ENCODE assay signal across 9 cellular contexts in the genomic region with DNA sequence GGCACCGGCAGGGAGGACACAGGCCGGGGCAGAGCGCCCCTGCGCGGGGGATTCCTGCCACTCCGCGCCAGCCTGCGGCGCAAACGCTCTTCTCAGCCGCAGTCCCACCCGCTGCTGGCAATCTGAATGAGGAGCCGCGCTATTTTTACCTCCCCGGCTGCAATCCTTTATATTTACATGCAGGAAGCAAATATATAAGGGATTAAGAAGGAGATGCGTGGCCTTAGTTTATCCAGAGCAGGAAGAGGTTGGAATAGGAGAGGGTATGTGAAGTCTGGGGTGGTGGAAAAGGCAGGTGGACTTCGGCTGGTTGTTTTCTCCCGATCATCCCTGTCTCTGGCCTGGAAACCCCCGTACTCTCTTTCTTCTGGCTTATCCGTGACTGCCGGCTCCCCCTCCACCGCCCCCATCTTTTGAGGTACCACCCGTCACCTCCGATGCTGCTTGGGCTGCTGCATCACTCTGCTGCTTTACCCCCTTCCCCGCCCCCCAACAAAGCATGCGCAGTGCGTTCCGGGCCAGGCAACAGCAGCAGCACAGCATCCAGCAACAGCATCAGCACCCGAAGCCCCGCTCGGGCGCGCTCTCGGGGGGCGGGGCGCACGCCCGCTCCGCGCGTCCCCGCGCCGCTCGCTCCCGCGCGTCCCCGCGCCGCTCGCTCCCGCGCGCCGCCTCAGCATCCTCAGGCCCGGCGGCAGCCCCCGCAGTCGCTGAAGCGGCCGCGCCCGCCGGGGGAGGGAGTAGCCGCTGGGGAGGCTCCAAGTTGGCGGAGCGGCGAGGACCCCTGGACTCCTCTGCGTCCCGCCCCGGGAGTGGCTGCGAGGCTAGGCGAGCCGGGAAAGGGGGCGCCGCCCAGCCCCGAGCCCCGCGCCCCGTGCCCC. TPM values are rescaled to one million over a fixed set of nuclear protein-coding genes. Genes with fewer than 3 reads are reported as not detected.
DNase-seq lines count a peak whose midpoint lies in the region; ATAC-seq and TF ChIP-seq lines count a peak whose summit lies in the region.
"Had no signal": no experiment of that assay in that cellular context is flagged by ENCODE, and none has a peak within 500 bp of the region (broad histone marks: within the 10 kb centered on the region; RNA-seq: fewer than 3 reads in every experiment).

Gene ADAM23, plus strand, starts transcription at position 679 of the 881 bp plus-strand sequence. CDS start 335 bp downstream, outside the sequence.

- TF ChIP-seq EP300 in tibial nerve (IDR thresholded peaks at IDR 0.05) = no peak

- peaks cover 7% of the 10 kb centered on the region for H3K27me3 Mint-ChIP-seq in neural progenitor cell (ENCODE audit: insufficient read depth, low read depth)

- no peaks in the 10 kb centered on the region for H3K9me3 Mint-ChIP-seq in neural progenitor cell

- peaks cover 24% of the 10 kb centered on the region for H3K4me1 Mint-ChIP-seq in neural progenitor cell

- H3K9ac ChIP-seq in NT2/D1 (ENCODE audit: insufficient read length, low read depth) = peak within 1 kb of the TSS; percentile 79
- peak within 1 kb of the TSS; percentile 54 for H3K9ac ChIP-seq in neural progenitor cell

- DNase-seq in SHP77 (lab: John Stamatoyannopoulos, UW) = peak; percentile 26 to 41
- no peak for DNase-seq in SHP77 treated with DMSO at 0.1 percent for 48 hours (lab: John Stamatoyannopoulos, UW)
- peak; percentile 57 for DNase-seq in NT2/D1 (ENCODE audit: low read depth, low spot score)
- peak; percentile 12 for DNase-seq in activated gamma-delta T cell (lab: John Stamatoyannopoulos, UW)
- DNase-seq in foreskin melanocyte = peak; percentile 29
- peak; percentile 92 for DNase-seq in neural progenitor cell (ENCODE audit: low spot score)
- DNase-seq in tibial nerve (ENCODE audit: low spot score in 2 of 2) = no peak
- DNase-seq: DND-41 had no signal

- peak within 1 kb of the TSS; percentile 43 for H3K27ac Mint-ChIP-seq in neural progenitor cell

- TF ChIP-seq POLR2A in tibial nerve (IDR thresholded peaks at IDR 0.05) = peak in 1 of 2 donors; percentile 42

- 0 to 1% methylated on average over 48 to 52 of the region's 81 CpGs for WGBS in tibial nerve, 2 donors

- peaks cover 2% of the 10 kb centered on the region for H3K36me3 Mint-ChIP-seq in neural progenitor cell

- peak within 1 kb of the TSS; percentile 100 for H2AFZ ChIP-seq in neural progenitor cell (replicated peaks)

- H3K27ac ChIP-seq in neural progenitor cell (peak within 1 kb of the TSS; percentile 38), tibial nerve (peak within 1 kb of the TSS in 3 of 4 donors; percentile 53 to 64 (median 57))

- H4K20me1 ChIP-seq in neural progenitor cell (ENCODE audit: low read depth) = peaks cover 10% of the 10 kb centered on the region

- peaks cover 38% of the 10 kb centered on the region for H3K27me3 ChIP-seq in NT2/D1 (ENCODE audit: insufficient read depth, insufficient read length)
- H3K27me3 ChIP-seq in neural progenitor cell = peaks cover 24% of the 10 kb centered on the region
- H3K27me3 ChIP-seq in tibial nerve = peaks cover 0 to 17% of the 10 kb centered on the region in 2 donors

- no peaks in the 10 kb centered on the region for H3K4me1 ChIP-seq in NT2/D1 (ENCODE audit: insufficient read depth, insufficient read length)
- peaks cover 30% of the 10 kb centered on the region for H3K4me1 ChIP-seq in neural progenitor cell
- peaks cover 0 to 26% (median 6%) of the 10 kb centered on the region in 4 donors for H3K4me1 ChIP-seq in tibial nerve

- H3K4me3 Mint-ChIP-seq in neural progenitor cell = peak within 1 kb of the TSS; percentile 94

- TF ChIP-seq CTCF in neural progenitor cell (IDR thresholded peaks at IDR 0.05) (peak; percentile 74), tibial nerve (IDR thresholded peaks at IDR 0.05) (no peak)

- peaks cover 18% of the 10 kb centered on the region for H3K79me2 ChIP-seq in neural progenitor cell (ENCODE audit: low read depth)

- peak; percentile 43 for ATAC-seq in HG03066 (IDR thresholded peaks at IDR 0.05; ENCODE audit: low read depth, unreplicated experiment)

- peaks cover 10% of the 10 kb centered on the region for H3F3A ChIP-seq in neural progenitor cell (ENCODE audit: low read depth)

- H3K9me3 ChIP-seq in NT2/D1 (ENCODE audit: insufficient read depth, low read length) (no peaks in the 10 kb centered on the region), neural progenitor cell (ENCODE audit: low read depth) (no peaks in the 10 kb centered on the region), tibial nerve (no peaks in the 10 kb centered on the region)

- H3K36me3 ChIP-seq in NT2/D1 (ENCODE audit: insufficient read depth, insufficient read length, low read length) (no peaks in the 10 kb centered on the region), neural progenitor cell (no peaks in the 10 kb centered on the region), tibial nerve (no peaks in the 10 kb centered on the region)

- H3K4me3 ChIP-seq in NT2/D1 (ENCODE audit: insufficient read length, low read depth) (peak within 1 kb of the TSS; percentile 69), neural progenitor cell (peak within 1 kb of the TSS; percentile 99), tibial nerve (peak within 1 kb of the TSS; percentile 33 to 57 (median 50))

- peak within 1 kb of the TSS; percentile 100 for H3K4me2 ChIP-seq in neural progenitor cell

RNA-seq across cellular contexts. Expression of gene ADAM23, which starts in this region (rescaled TPM):
- 17.2 and 19.4 TPM in 2 replicates for total RNA-seq in neural progenitor cell (ENCODE audit: low replicate concordance)
- total RNA-seq in tibial nerve = 10 to 100 TPM in 1 of 4 donors, 1 to 10 TPM in 3; 2.7 to 12.5 (median 4.9) TPM

Comparison
In these comparisons a context has a peak if more than half of its experiments do, and no peak if none do; other contexts are left out.
1. DNase-seq: peak in SHP77 (2 of 2), NT2/D1 (single experiment), activated gamma-delta T cell (single experiment), foreskin melanocyte (single experiment) and neural progenitor cell (single experiment); none in SHP77 treated with DMSO at 0.1 percent for 48 hours (single experiment) and tibial nerve (0 of 2).
2. Peak in every context shown above with its lines, with median percentiles within 50 percentile points of each other: H3K4me3 ChIP-seq.